ENCODE assay signal across 21 cellular contexts in genomic region chr10:97763947-97764346, GRCh38. TPM values are rescaled to one million over a fixed set of nuclear protein-coding genes. Genes with fewer than 3 reads are reported as not detected.
"Had no signal": no experiment of that assay in that cellular context is flagged by ENCODE, and none has a peak within 500 bp of the region (broad histone marks: within the 10 kb centered on the region; RNA-seq: fewer than 3 reads in every experiment).

No MANE protein-coding gene starts in this region.

- H3K36me3 ChIP-seq: cardiac muscle cell had no signal

- ATAC-seq: activated T-cell treated with anti-CD3 and anti-CD28 coated beads, Interleukin-2, amount 50 U/mL, for 4 hours; heart right ventricle had no signal

- H3K27me3 ChIP-seq: cardiac muscle cell had no signal

- H3K27ac ChIP-seq: cardiac muscle cell, heart right ventricle had no signal

- DNase-seq: activated CD8-positive, alpha-beta memory T cell treated with anti-CD3 and anti-CD28 coated beads, Interleukin-2, amount 50 U/mL, for 48 hours; activated naive CD4-positive, alpha-beta T cell treated with Interleukin-2 at 50 U/mL for 16 hours; activated naive CD8-positive, alpha-beta T cell treated with anti-CD3 and anti-CD28 coated beads for 36 hours; activated T-cell treated with anti-CD3 and anti-CD28 coated beads, Interleukin-2, amount 50 U/mL, for 4 hours; cortex of kidney; heart right ventricle; left colon; mucosa of descending colon; nucleus accumbens; retina; stimulated activated CD4-positive, alpha-beta T cell treated with anti-CD3 and anti-CD28 coated beads, Interleukin-12 subunit alpha, Interleukin-12 subunit beta, amount 100 ng/mL, for 4 hours; stimulated activated CD4-positive, alpha-beta T cell treated with anti-CD3 and anti-CD28 coated beads, Interleukin-4, amount 100 ng/mL, for 4 hours; substantia nigra; T-helper 1 cell; T-helper 9 cell; transverse colon had no signal

- H3K4me1 ChIP-seq: transverse colon had no signal

- H3K9me3 ChIP-seq: heart right ventricle, mucosa of descending colon, transverse colon had no signal

- FAIRE-seq: keratinocyte, urothelium cell line had no signal

- H3K4me3 ChIP-seq: cardiac muscle cell, heart right ventricle, mucosa of descending colon, transverse colon had no signal

RNA-seq across cellular contexts. Expression of gene SFRP5, which starts 7.9 kb away (rescaled TPM):
- total RNA-seq: epithelial cell of proximal tubule, fibroblast of villous mesenchyme had no signal
- polyA plus RNA-seq: keratinocyte had no signal
